Comparison of ENCODE assay signal across 17 cellular contexts in genomic region chr11:271316-271715, GRCh38. TPM values are rescaled to one million over a fixed set of nuclear protein-coding genes. Genes with fewer than 3 reads are reported as not detected.
DNase-seq lines count a peak whose midpoint lies in the region; ATAC-seq, FAIRE-seq and TF ChIP-seq lines count a peak whose summit lies in the region.
"Had no signal": no experiment of that assay in that cellular context is flagged by ENCODE, and none has a peak within 500 bp of the region (broad histone marks: within the 10 kb centered on the region; RNA-seq: fewer than 3 reads in every experiment).

No MANE protein-coding gene starts in this region.

- H3K36me3 Mint-ChIP-seq in H9 (ENCODE audit: insufficient read depth in 1 of 3, low read depth in 3 of 3), result peaks cover 0 to 6% (median 3%) of the 10 kb centered on the region in 3 experiments; a peak in 4 of 7 replicates
- no peaks in the 10 kb centered on the region for H3K36me3 Mint-ChIP-seq in dendritic cell treated with granulocyte-macrophage colony-stimulating factor and Interleukin-4, amounts not matched to agents 40 ng/mL and 50 ng/mL, for 4 days (ENCODE audit: low read depth)

- no peaks in the 10 kb centered on the region for H3K36me3 ChIP-seq in lower lobe of right lung
- H3K36me3 ChIP-seq in small intestine (ENCODE audit: control insufficient read depth in 2 of 2, insufficient read depth in 2 of 2, low read length in 2 of 2), result no peaks in the 10 kb centered on the region

- H4K8ac ChIP-seq in H9 (replicated peaks; ENCODE audit: insufficient read length, low read depth, low read length), result no peak overlapping the region

- no CpG with 5 or more reads among the region's 8 CpGs for WGBS in H9 (ENCODE audit: extremely low coverage, insufficient read length, low lambda C conversion rate)
- WGBS in small intestine, 3 donors, result 19 to 54% (median 32%) methylated on average over 8 of the region's 8 CpGs

- peaks cover 13% of the 10 kb centered on the region for H3K27me3 Mint-ChIP-seq in H9 (ENCODE audit: low read depth)
- peaks cover 15% of the 10 kb centered on the region for H3K27me3 Mint-ChIP-seq in dendritic cell treated with granulocyte-macrophage colony-stimulating factor and Interleukin-4, amounts not matched to agents 40 ng/mL and 50 ng/mL, for 4 days

- H4K20me1 ChIP-seq in H9 (ENCODE audit: control insufficient read depth, insufficient read depth, insufficient read length), result no peaks in the 10 kb centered on the region

- no peak overlapping the region for H3K4me3 Mint-ChIP-seq in H9
- H3K4me3 Mint-ChIP-seq in dendritic cell treated with granulocyte-macrophage colony-stimulating factor and Interleukin-4, amounts not matched to agents 40 ng/mL and 50 ng/mL, for 4 days, result no peak overlapping the region
- H3K4me3 Mint-ChIP-seq: CD8-positive, alpha-beta T cell had no signal

- FAIRE-seq in small intestine (lab: Jason Lieb, UNC) (no peak), urothelium cell line (lab: Jason Lieb, UNC) (no peak)
- FAIRE-seq: D721Med, H54 had no signal

- intact Hi-C loops in dendritic cell treated with granulocyte-macrophage colony-stimulating factor and Interleukin-4, amounts not matched to agents 40 ng/mL and 50 ng/mL, for 4 days (cut with micrococcal nuclease), result loop anchor here (5.0 kb wide), 1 partner anchor 36 kb away; the partner anchor contains the start of gene IFITM2
- intact Hi-C loops in lower lobe of right lung (cut with DNase I), result no loop called here

- H4K91ac ChIP-seq in H9 (ENCODE audit: insufficient read length, low read depth, low read length), result no peak overlapping the region

- no peak overlapping the region for H4K5ac ChIP-seq in H9 (ENCODE audit: insufficient read length, low read depth, low read length)

- no peak overlapping the region for H3K18ac ChIP-seq in H9 (ENCODE audit: insufficient read length, low read depth, low read length)

- ATAC-seq in lower lobe of right lung (no peak), HG03442 (IDR thresholded peaks at IDR 0.05; ENCODE audit: unreplicated experiment) (no peak), GM21526 (IDR thresholded peaks at IDR 0.05; ENCODE audit: low FRiP score, unreplicated experiment) (no peak)
- ATAC-seq: CD8-positive, alpha-beta T cell had no signal

- no peak overlapping the region for H2AFZ ChIP-seq in H9 (ENCODE audit: low read length)

- no peak for TF ChIP-seq CTCF in H9 (conservative IDR thresholded peaks at IDR 0.05)
- no peak for TF ChIP-seq CTCF in lower lobe of right lung (IDR thresholded peaks at IDR 0.05)

- H3K27me3 ChIP-seq in H9 (ENCODE audit: insufficient read depth, low read length) (no peaks in the 10 kb centered on the region), lower lobe of right lung (ENCODE audit: low read depth) (no peaks in the 10 kb centered on the region), small intestine (ENCODE audit: control insufficient read depth in 2 of 2, insufficient read depth in 2 of 2, low read length in 2 of 2) (no peaks in the 10 kb centered on the region)

- H3K79me1 ChIP-seq in H9 (ENCODE audit: insufficient read depth, low read depth, low read length, poor library complexity, severe bottlenecking), result no peaks in the 10 kb centered on the region

- H3K4me3 ChIP-seq in lower lobe of right lung, result no peak overlapping the region
- no peak overlapping the region for H3K4me3 ChIP-seq in small intestine (ENCODE audit: low read depth in 1 of 2, low read length in 2 of 2)

- H2BK5ac ChIP-seq in H9 (ENCODE audit: insufficient read length, low read length), result no peak overlapping the region

- peaks cover 13 to 15% of the 10 kb centered on the region in 2 experiments for H3K9me3 Mint-ChIP-seq in H9
- no peaks in the 10 kb centered on the region for H3K9me3 Mint-ChIP-seq in dendritic cell treated with granulocyte-macrophage colony-stimulating factor and Interleukin-4, amounts not matched to agents 40 ng/mL and 50 ng/mL, for 4 days

- no peak overlapping the region for H3K14ac ChIP-seq in H9 (ENCODE audit: insufficient read depth, low read length)

- H3K9ac ChIP-seq in H9 (ENCODE audit: extremely low read depth, insufficient read length, low read length), result no peak overlapping the region

- no peak overlapping the region for H2BK15ac ChIP-seq in H9 (ENCODE audit: low read depth, low read length)

- H3K4me1 Mint-ChIP-seq in H9, result peaks cover 34 to 37% of the 10 kb centered on the region in 2 experiments
- peaks cover 65% of the 10 kb centered on the region for H3K4me1 Mint-ChIP-seq in dendritic cell treated with granulocyte-macrophage colony-stimulating factor and Interleukin-4, amounts not matched to agents 40 ng/mL and 50 ng/mL, for 4 days (ENCODE audit: low read depth)

- DNase-seq in H9, result peak; percentile 12
- DNase-seq in lower lobe of right lung, result no peak
- DNase-seq in small intestine, result peak; percentile 96
- DNase-seq in stimulated activated naive CD4-positive, alpha-beta T cell (lab: John Stamatoyannopoulos, UW), result no peak
- no peak for DNase-seq in urothelium cell line (ENCODE audit: low spot score)
- DNase-seq: ACHN, Kasumi-1, NCI-H1417 treated with DMSO at 0.1 percent for 48 hours, NCI-H2029, NCI-H510A treated with DMSO at 0.1 percent for 48 hours, SIG-M5 had no signal

- H3K27ac ChIP-seq in H9 (ENCODE audit: insufficient read length, low read depth, low read length) (no peak overlapping the region), lower lobe of right lung (peak overlapping the region; percentile 85), small intestine (ENCODE audit: low read depth in 1 of 2, low read length in 1 of 2) (peak overlapping the region; percentile 96)

- no peaks in the 10 kb centered on the region for H3K23me2 ChIP-seq in H9 (ENCODE audit: insufficient read length, low read depth, low read length, poor library complexity, severe bottlenecking)

- H3K9me3 ChIP-seq in H9 (ENCODE audit: control insufficient read depth, low read depth, low read length) (no peaks in the 10 kb centered on the region), lower lobe of right lung (no peaks in the 10 kb centered on the region), small intestine (ENCODE audit: control insufficient read depth, low read depth) (no peaks in the 10 kb centered on the region)

- no peak overlapping the region for H3T11ph ChIP-seq in H9 (ENCODE audit: low read length)

- H3K4ac ChIP-seq in H9 (ENCODE audit: low read depth, low read length), result no peak overlapping the region

- H2BK12ac ChIP-seq in H9 (ENCODE audit: insufficient read length, low read depth, low read length), result no peak overlapping the region

- H2BK120ac ChIP-seq in H9 (ENCODE audit: low read depth, low read length, poor library complexity, severe bottlenecking), result no peak overlapping the region

- H3K23ac ChIP-seq in H9 (ENCODE audit: insufficient read length, low read depth, low read length), result no peak overlapping the region

- H2BK20ac ChIP-seq in H9 (ENCODE audit: low read depth, low read length, poor library complexity, severe bottlenecking), result no peak overlapping the region

- no peaks in the 10 kb centered on the region for H3K79me2 ChIP-seq in H9 (ENCODE audit: insufficient read depth, low read length)

- peaks cover 6% of the 10 kb centered on the region for H3K4me1 ChIP-seq in H9 (ENCODE audit: insufficient read depth, low read length)
- H3K4me1 ChIP-seq in lower lobe of right lung, result peaks cover 14% of the 10 kb centered on the region
- H3K4me1 ChIP-seq in small intestine (ENCODE audit: control insufficient read depth in 2 of 2, insufficient read depth in 1 of 2, low read depth in 1 of 2, low read length in 1 of 2), result peaks cover 3 to 4% of the 10 kb centered on the region in 2 donors

- H3K27ac Mint-ChIP-seq in H9, result no peak overlapping the region
- H3K27ac Mint-ChIP-seq in dendritic cell treated with granulocyte-macrophage colony-stimulating factor and Interleukin-4, amounts not matched to agents 40 ng/mL and 50 ng/mL, for 4 days, result peak overlapping the region; percentile 99

- H3K4me2 ChIP-seq in H9 (ENCODE audit: insufficient read depth, insufficient read length, low read length), result no peak overlapping the region

- H3K56ac ChIP-seq in H9 (ENCODE audit: insufficient read length, low read depth, low read length), result no peak overlapping the region

- H2AK5ac ChIP-seq in H9 (ENCODE audit: insufficient read length, low read length), result no peak overlapping the region

RNA-seq across cellular contexts. Expression of gene NLRP6, which starts 6.9 kb away (rescaled TPM):
- total RNA-seq in H9 (2021) (not detected in 2 replicates), lower lobe of right lung (1.3 TPM)
- 10 to 100 TPM; 42.2 to 72.4 (median 45.0) TPM for polyA plus RNA-seq in small intestine

RNA-seq across cellular contexts. Expression of gene PGGHG, which starts 17.6 kb away (rescaled TPM):
- total RNA-seq in H9 (2021) (57.9 and 58.3 TPM in 2 replicates), lower lobe of right lung (163 TPM)
- polyA plus RNA-seq in small intestine, result 100 to 1,000 TPM; 118 to 154 (median 127) TPM

RNA-seq across cellular contexts. Expression of gene IFITM5, which starts 28.0 kb away (rescaled TPM):
- total RNA-seq in H9 (2021) (not detected in 2 replicates), lower lobe of right lung (not detected)
- polyA plus RNA-seq in small intestine, result not detected
- total RNA-seq: CD8-positive, alpha-beta T cell had no signal

RNA-seq across cellular contexts. Expression of gene PSMD13, which starts 34.5 kb away (rescaled TPM):
- total RNA-seq in H9 (2021) (141 and 148 TPM in 2 replicates), lower lobe of right lung (89.5 TPM)
- polyA plus RNA-seq in small intestine, result 100 to 1,000 TPM; 144 to 159 (median 155) TPM

RNA-seq across cellular contexts. Expression of gene SIRT3, which starts 35.2 kb away (rescaled TPM):
- total RNA-seq in H9 (2021), result 13.2 and 13.9 TPM in 2 replicates
- total RNA-seq in lower lobe of right lung, result 17.6 TPM
- 10 to 100 TPM; 15.9 to 23.0 (median 16.1) TPM for polyA plus RNA-seq in small intestine

Comparison
In these comparisons a context has a peak if more than half of its experiments do, and no peak if none do; other contexts are left out.
1. DNase-seq: peak in H9 (single experiment) and small intestine (single experiment); none in lower lobe of right lung (single experiment), stimulated activated naive CD4-positive, alpha-beta T cell (0 of 6) and urothelium cell line (single experiment).